Comparison of ENCODE assay signal across 13 cellular contexts in genomic region chr3:197592361-197593045, GRCh38. TPM values are rescaled to one million over a fixed set of nuclear protein-coding genes. Genes with fewer than 3 reads are reported as not detected.
DNase-seq lines count a peak whose midpoint lies in the region; ATAC-seq and TF ChIP-seq lines count a peak whose summit lies in the region.
"Had no signal": no experiment of that assay in that cellular context is flagged by ENCODE, and none has a peak within 500 bp of the region (broad histone marks: within the 10 kb centered on the region; RNA-seq: fewer than 3 reads in every experiment).

No MANE protein-coding gene starts in this region.

- no peak overlapping the region for H2BK15ac ChIP-seq in mesendoderm (replicated peaks; ENCODE audit: low read depth)

- H4K8ac ChIP-seq in mesendoderm (ENCODE audit: low read depth, low read length) = no peak overlapping the region

- H3K23ac ChIP-seq in mesendoderm (ENCODE audit: low read length) = no peak overlapping the region

- 82% methylated on average over 18 of the region's 18 CpGs for WGBS in liver
- no CpG with 5 or more reads among the region's 18 CpGs for WGBS in mesendoderm (ENCODE audit: extremely low coverage, insufficient coverage, low lambda C conversion rate)

- no peak overlapping the region for H4K5ac ChIP-seq in mesendoderm (ENCODE audit: low read length)

- no peak overlapping the region for H2AK5ac ChIP-seq in mesendoderm (ENCODE audit: low read length)

- no peak overlapping the region for H3K18ac ChIP-seq in mesendoderm (ENCODE audit: low read length)

- in situ Hi-C loops in KBM-7 (cut with MboI; ENCODE audit: low pct_unique_long_range_greater_than_20kb, low sequenced_read_pairs) = no loop called here
- in situ Hi-C loops in HAP-1 (cut with MboI; ENCODE audit: low sequenced_read_pairs) = no loop called here

- H3K27me3 ChIP-seq in CD8-positive, alpha-beta memory T cell (ENCODE audit: insufficient read depth, low read length, poor library complexity, severe bottlenecking) = no peaks in the 10 kb centered on the region
- H3K27me3 ChIP-seq in liver (ENCODE audit: control insufficient read depth in 4 of 4, insufficient read depth in 4 of 4, low read length in 3 of 4) (no peaks in the 10 kb centered on the region), HAP-1 (ENCODE audit: low read depth) (no peaks in the 10 kb centered on the region), mesendoderm (ENCODE audit: insufficient read depth, low read length, poor library complexity) (no peaks in the 10 kb centered on the region)
- H3K27me3 ChIP-seq: SJCRH30 had no signal

- peaks cover 8% of the 10 kb centered on the region for H3K4me1 ChIP-seq in CD8-positive, alpha-beta memory T cell (ENCODE audit: insufficient read depth, low read length)
- peaks cover 4 to 43% (median 32%) of the 10 kb centered on the region in 4 donors for H3K4me1 ChIP-seq in liver (ENCODE audit: control insufficient read depth in 4 of 4, insufficient read depth in 4 of 4, low read length in 3 of 4)
- no peaks in the 10 kb centered on the region; the same call in 1 of the 2 replicates for H3K4me1 ChIP-seq in HAP-1
- no peaks in the 10 kb centered on the region for H3K4me1 ChIP-seq in mesendoderm (ENCODE audit: control insufficient read depth, low read depth, low read length)

- H3K36me3 ChIP-seq in CD8-positive, alpha-beta memory T cell (ENCODE audit: insufficient read depth, low read length) = no peaks in the 10 kb centered on the region
- no peaks in the 10 kb centered on the region for H3K36me3 ChIP-seq in liver (ENCODE audit: control insufficient read depth in 4 of 4, insufficient read depth in 3 of 4, low read depth in 1 of 4, low read length in 3 of 4)
- no peaks in the 10 kb centered on the region for H3K36me3 ChIP-seq in HAP-1 (replicated peaks)
- no peaks in the 10 kb centered on the region for H3K36me3 ChIP-seq in mesendoderm (ENCODE audit: control insufficient read depth, insufficient read depth, low read length)
- H3K36me3 ChIP-seq: SJCRH30 had no signal

- H3K27ac ChIP-seq in CD8-positive, alpha-beta memory T cell (ENCODE audit: low read depth, low read length) = peak overlapping the region; percentile 45
- peak overlapping the region; percentile 67 to 75 for H3K27ac ChIP-seq in liver (ENCODE audit: low read depth in 1 of 2, low read length in 2 of 2)
- H3K27ac ChIP-seq in mesendoderm (ENCODE audit: low read depth, low read length) = no peak overlapping the region
- H3K27ac ChIP-seq: SJCRH30 had no signal

- H3K79me2 ChIP-seq in mesendoderm (ENCODE audit: control insufficient read depth, insufficient read depth, low read length) = no peaks in the 10 kb centered on the region

- TF ChIP-seq CTCF in activated CD8-positive, alpha-beta T cell treated with anti-CD3 and anti-CD28 coated beads for 36 hours (IDR thresholded peaks at IDR 0.05) = no peak
- no peak for TF ChIP-seq CTCF in liver (IDR thresholded peaks at IDR 0.05; ENCODE audit: low read depth, low read length, missing input control)

- H3K36me3 Mint-ChIP-seq in CD8-positive, alpha-beta memory T cell = peaks cover 0 to 4% (median 1%) of the 10 kb centered on the region in 3 donors
- H3K36me3 Mint-ChIP-seq in activated CD8-positive, alpha-beta T cell treated with anti-CD3 and anti-CD28 coated beads for 36 hours (ENCODE audit: low read depth) = peaks cover 2% of the 10 kb centered on the region
- H3K36me3 Mint-ChIP-seq: stimulated activated memory B cell treated with anti-CD40 and anti-IgM and Interleukin-4, amounts not matched to agents 10 μg/mL and 1 μg/mL and 100 μg/mL, for 72 hours had no signal

- no peak for TF ChIP-seq RAD21 in liver (IDR thresholded peaks at IDR 0.05)

- H3K27me3 Mint-ChIP-seq in CD8-positive, alpha-beta memory T cell = no peaks in the 10 kb centered on the region
- H3K27me3 Mint-ChIP-seq in activated CD8-positive, alpha-beta T cell treated with anti-CD3 and anti-CD28 coated beads for 36 hours = no peaks in the 10 kb centered on the region
- H3K27me3 Mint-ChIP-seq: CD4-positive, alpha-beta T cell had no signal

- H3K4me1 Mint-ChIP-seq in CD8-positive, alpha-beta memory T cell = peaks cover 0 to 2% (median 0%) of the 10 kb centered on the region in 3 donors
- peaks cover 36% of the 10 kb centered on the region for H3K4me1 Mint-ChIP-seq in activated CD8-positive, alpha-beta T cell treated with anti-CD3 and anti-CD28 coated beads for 36 hours (ENCODE audit: low read depth)

- H3K9me3 ChIP-seq in CD8-positive, alpha-beta memory T cell (ENCODE audit: low read length) = no peaks in the 10 kb centered on the region
- H3K9me3 ChIP-seq in liver (ENCODE audit: control insufficient read depth in 4 of 4, low read length in 3 of 4) (no peaks in the 10 kb centered on the region), HAP-1 (no peaks in the 10 kb centered on the region)
- H3K9me3 ChIP-seq: SJCRH30 had no signal

- H3K4ac ChIP-seq in mesendoderm (ENCODE audit: low read depth, low read length) = no peak overlapping the region

- CTCF ChIA-PET in CD8-positive, alpha-beta memory T cell (lab: Charles Lee) = no interaction called here
- CTCF ChIA-PET in activated CD8-positive, alpha-beta T cell treated with anti-CD3 and anti-CD28 coated beads for 36 hours (lab: Charles Lee) = interaction anchor here (1.1 kb wide), 1 partner anchor 9 kb away, joined by 3 read pairs; no protein-coding TSS in a partner anchor

- no peak overlapping the region for H2BK5ac ChIP-seq in mesendoderm (ENCODE audit: low read length)

- H3K56ac ChIP-seq in mesendoderm (ENCODE audit: low read length) = no peak overlapping the region

- ATAC-seq in activated CD8-positive, alpha-beta T cell treated with anti-CD3 and anti-CD28 coated beads for 36 hours = peak; percentile 81
- ATAC-seq in HG02884 (IDR thresholded peaks at IDR 0.05; ENCODE audit: unreplicated experiment) = no peak

- no peaks in the 10 kb centered on the region for H3K9me3 Mint-ChIP-seq in CD8-positive, alpha-beta memory T cell
- H3K9me3 Mint-ChIP-seq in activated CD8-positive, alpha-beta T cell treated with anti-CD3 and anti-CD28 coated beads for 36 hours = no peaks in the 10 kb centered on the region
- H3K9me3 Mint-ChIP-seq: CD4-positive, alpha-beta T cell; stimulated activated memory B cell treated with anti-CD40 and anti-IgM and Interleukin-4, amounts not matched to agents 10 μg/mL and 1 μg/mL and 100 μg/mL, for 72 hours had no signal

- no peak overlapping the region for H3K9ac ChIP-seq in liver (ENCODE audit: low read depth in 1 of 2, low read length in 2 of 2)
- H3K9ac ChIP-seq in mesendoderm (ENCODE audit: low read length) = no peak overlapping the region

- no peaks in the 10 kb centered on the region for H3K79me1 ChIP-seq in mesendoderm (ENCODE audit: low read length)

- H2BK120ac ChIP-seq in mesendoderm (ENCODE audit: low read depth, low read length) = no peak overlapping the region

- H3K27ac Mint-ChIP-seq in CD8-positive, alpha-beta memory T cell = peak overlapping the region in 2 of 8 donors; percentile 53 to 58
- peak overlapping the region; percentile 87 for H3K27ac Mint-ChIP-seq in activated CD8-positive, alpha-beta T cell treated with anti-CD3 and anti-CD28 coated beads for 36 hours
- H3K27ac Mint-ChIP-seq: CD4-positive, alpha-beta T cell; stimulated activated memory B cell treated with anti-CD40 and anti-IgM and Interleukin-4, amounts not matched to agents 10 μg/mL and 1 μg/mL and 100 μg/mL, for 72 hours had no signal

- DNase-seq in CD8-positive, alpha-beta memory T cell = no peak
- DNase-seq in KBM-7 (peak; percentile 68), HAP-1 (ENCODE audit: low spot score in 2 of 2) (no peak), mesendoderm (no peak)
- peak; percentile 84 for DNase-seq in activated CD8-positive, alpha-beta T cell treated with anti-CD3 and anti-CD28 coated beads for 36 hours
- DNase-seq: activated CD4-positive, CD25-positive, alpha-beta regulatory T cell; amygdala; CD4-positive, alpha-beta T cell; NCI-H2171; SJCRH30 had no signal

- intact Hi-C loops in activated CD8-positive, alpha-beta T cell treated with anti-CD3 and anti-CD28 coated beads for 36 hours (cut with micrococcal nuclease) = no loop called here

- H3K4me3 Mint-ChIP-seq in CD8-positive, alpha-beta memory T cell = no peak overlapping the region
- peak overlapping the region; percentile 62 for H3K4me3 Mint-ChIP-seq in activated CD8-positive, alpha-beta T cell treated with anti-CD3 and anti-CD28 coated beads for 36 hours
- H3K4me3 Mint-ChIP-seq: CD4-positive, alpha-beta T cell; stimulated activated memory B cell treated with anti-CD40 and anti-IgM and Interleukin-4, amounts not matched to agents 10 μg/mL and 1 μg/mL and 100 μg/mL, for 72 hours had no signal

- no peak overlapping the region for H3K4me2 ChIP-seq in mesendoderm (ENCODE audit: low read length)

- POLR2A ChIA-PET in CD8-positive, alpha-beta memory T cell (lab: Charles Lee) = no interaction called here
- POLR2A ChIA-PET in activated CD8-positive, alpha-beta T cell treated with anti-CD3 and anti-CD28 coated beads for 36 hours (lab: Charles Lee) = interaction anchor here (0.8 to 1.4 kb wide), 5 partner anchors 8 to 37 kb away, joined by 3 to 5 read pairs (median 3); partner anchors contain the start of gene BDH1

- no peak overlapping the region for H3K4me3 ChIP-seq in CD8-positive, alpha-beta memory T cell (ENCODE audit: low read length)
- H3K4me3 ChIP-seq in liver (ENCODE audit: low read depth in 1 of 3, low read length in 3 of 3) = no peak overlapping the region
- H3K4me3 ChIP-seq in HAP-1 = no peak overlapping the region
- H3K4me3 ChIP-seq in mesendoderm (ENCODE audit: low read length) = no peak overlapping the region
- H3K4me3 ChIP-seq: SJCRH30 had no signal

TF ChIP-seq in liver, 16 proteins besides CTCF, POLR2A, EP300 and RAD21 (continues in another document):
- TF ChIP-seq FOXA2 (IDR thresholded peaks at IDR 0.05) (no peak), RXRA (IDR thresholded peaks at IDR 0.05) (no peak), JUND (IDR thresholded peaks at IDR 0.05) (no peak), HNF4G (IDR thresholded peaks at IDR 0.05) (no peak), EGR1 (IDR thresholded peaks at IDR 0.05; ENCODE audit: low read depth in 2 of 2) (no peak), SP1 (IDR thresholded peaks at IDR 0.05) (no peak)
- TF ChIP-seq, protein P1, sequence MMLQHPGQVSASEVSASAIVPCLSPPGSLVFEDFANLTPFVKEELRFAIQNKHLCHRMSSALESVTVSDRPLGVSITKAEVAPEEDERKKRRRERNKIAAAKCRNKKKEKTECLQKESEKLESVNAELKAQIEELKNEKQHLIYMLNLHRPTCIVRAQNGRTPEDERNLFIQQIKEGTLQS (IDR thresholded peaks at IDR 0.05) = no peak
- TF ChIP-seq, protein P2, sequence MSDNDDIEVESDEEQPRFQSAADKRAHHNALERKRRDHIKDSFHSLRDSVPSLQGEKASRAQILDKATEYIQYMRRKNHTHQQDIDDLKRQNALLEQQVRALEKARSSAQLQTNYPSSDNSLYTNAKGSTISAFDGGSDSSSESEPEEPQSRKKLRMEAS (IDR thresholded peaks at IDR 0.05) = no peak

RNA-seq across cellular contexts. Expression of gene BDH1, which starts 36.7 kb away (rescaled TPM):
- total RNA-seq in CD8-positive, alpha-beta memory T cell = 10 to 100 TPM; 59.3 to 64.6 TPM
- polyA plus RNA-seq in CD8-positive, alpha-beta memory T cell = 21.4 TPM
- total RNA-seq in activated CD8-positive, alpha-beta T cell treated with anti-CD3 and anti-CD28 coated beads for 36 hours = 100 to 1,000 TPM; 118 to 126 TPM
- 100 to 1,000 TPM in 1 of 2 donors, 10 to 100 TPM in 1; 49.4 to 140 TPM for total RNA-seq in liver
- polyA plus RNA-seq in liver = 100 to 1,000 TPM; 213 to 268 TPM
- 7.9 TPM for polyA plus RNA-seq in mesendoderm (2013, experiment 1 of 2)
- polyA plus RNA-seq in mesendoderm (2013, experiment 2 of 2) = 8.5 TPM

Comparison
In these comparisons a context has a peak if more than half of its experiments do, and no peak if none do; other contexts are left out.
1. DNase-seq: peak in KBM-7 (single experiment) and activated CD8-positive, alpha-beta T cell treated with anti-CD3 and anti-CD28 coated beads for 36 hours (single experiment); none in CD8-positive, alpha-beta memory T cell (0 of 5), HAP-1 (0 of 2) and mesendoderm (single experiment).